1 cellular context compared by ENCODE assay signal in genomic region chr19:47492137-47492533, GRCh38.
TF ChIP-seq lines count a peak whose summit lies in the region.

No MANE protein-coding gene starts in this region.

TF ChIP-seq in HepG2, 621 proteins besides CTCF, POLR2A, EP300 and RAD21:
- TF ChIP-seq ZNF549 (CRISPR knock-in tag; IDR thresholded peaks at IDR 0.05): no peak
- peak; percentile 64 for TF ChIP-seq AGO2 (optimal IDR thresholded peaks at IDR 0.05; ENCODE audit: low read depth, low read length)
- TF ChIP-seq NFATC3 (CRISPR knock-in tag; IDR thresholded peaks at IDR 0.05): no peak
- TF ChIP-seq PAF1 (CRISPR knock-in tag; IDR thresholded peaks at IDR 0.05): no peak
